ENCODE assay signal across 1 cellular context in the genomic region with DNA sequence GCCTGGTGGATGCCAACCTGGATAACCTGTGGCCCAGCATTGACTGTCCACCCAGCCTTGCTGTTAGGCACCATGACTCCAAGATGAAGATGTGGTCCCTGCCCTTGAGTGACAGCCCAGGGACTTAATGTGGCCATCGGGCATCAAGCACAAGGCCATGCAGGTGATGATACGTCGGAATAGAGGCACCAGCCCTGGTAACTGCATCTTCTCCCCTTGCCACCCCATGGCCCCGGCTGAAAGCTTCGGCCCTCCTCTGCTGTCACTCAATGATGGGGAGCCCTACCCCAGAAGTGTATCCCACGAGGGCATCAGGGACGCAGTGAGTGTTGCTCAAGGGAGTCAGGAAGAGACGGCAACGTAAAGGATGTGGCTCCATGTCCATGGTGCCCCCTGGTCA.
TF ChIP-seq lines count a peak whose summit lies in the region.

No MANE protein-coding gene starts in this region.

TF ChIP-seq in K562, 482 proteins besides CTCF, POLR2A, EP300 and RAD21:
- peak; percentile 50; the same call in 1 of the 2 replicates for TF ChIP-seq PKNOX1 (IDR thresholded peaks at IDR 0.05)
- peak; percentile 44 for TF ChIP-seq SUPT5H (IDR thresholded peaks at IDR 0.05)
- TF ChIP-seq RBFOX2 (IDR thresholded peaks at IDR 0.05; ENCODE audit: low read depth, low read length) = peak; percentile 1; the same call in 1 of the 2 replicates
- TF ChIP-seq ILF3 (IDR thresholded peaks at IDR 0.05; ENCODE audit: borderline replicate concordance) = no peak
TF ChIP-seq in K562: peak in this region for 3.
